In genomic region chr16:89700100-89700648, GRCh38 we compare ENCODE assay signal across 8 cellular contexts. TPM values are rescaled to one million over a fixed set of nuclear protein-coding genes. Genes with fewer than 3 reads are reported as not detected.
DNase-seq lines count a peak whose midpoint lies in the region; ATAC-seq lines count a peak whose summit lies in the region.

No MANE protein-coding gene starts in this region.

- peaks cover 34% of the 10 kb centered on the region for H3K4me1 ChIP-seq in CD4-positive, alpha-beta memory T cell (ENCODE audit: insufficient read depth, low read length)
- H3K4me1 ChIP-seq in HUES48 (ENCODE audit: control insufficient read depth, insufficient read depth, low read length) (peaks cover 8% of the 10 kb centered on the region), NT2/D1 (ENCODE audit: insufficient read depth, insufficient read length) (peaks cover 27% of the 10 kb centered on the region), endocrine pancreas (ENCODE audit: control insufficient read depth, insufficient read depth, low read length) (no peaks in the 10 kb centered on the region), mesenchymal stem cell (ENCODE audit: control insufficient read depth, insufficient read depth, low read depth, low read length) (peaks cover 36% of the 10 kb centered on the region)

- H4K8ac ChIP-seq in mesenchymal stem cell (ENCODE audit: low read length): no peak overlapping the region

- H3K9ac ChIP-seq in HUES48 (ENCODE audit: low read depth, low read length) (peak overlapping the region; percentile 39), NT2/D1 (ENCODE audit: insufficient read length, low read depth) (peak overlapping the region; percentile 90), endocrine pancreas (ENCODE audit: control insufficient read depth, insufficient read depth, low read length) (peak overlapping the region; percentile 78), mesenchymal stem cell (ENCODE audit: low read length) (peak overlapping the region; percentile 86)

- no peaks in the 10 kb centered on the region for H3K9me3 Mint-ChIP-seq in CD4-positive, alpha-beta memory T cell

- POLR2A ChIA-PET in CD4-positive, alpha-beta memory T cell (lab: Charles Lee; ENCODE audit: partially characterized antibody): interaction anchor here (0.5 to 6.0 kb wide), 27 partner anchors 9 to 376 kb away, joined by 3 to 59 read pairs (median 4); partner anchors contain the start of genes CDK10, CHMP1A, FANCA and SPATA33

- H2BK5ac ChIP-seq in mesenchymal stem cell (ENCODE audit: low read depth, low read length, poor library complexity, severe bottlenecking): no peak overlapping the region

- H3K18ac ChIP-seq in mesenchymal stem cell (ENCODE audit: low read depth in 1 of 2, low read length in 2 of 2): peak overlapping the region; percentile 19 to 76

- no peaks in the 10 kb centered on the region for H3K9me3 ChIP-seq in CD4-positive, alpha-beta memory T cell (ENCODE audit: control insufficient read depth in 1 of 2, low read length in 2 of 2)
- no peaks in the 10 kb centered on the region for H3K9me3 ChIP-seq in HUES48 (ENCODE audit: control insufficient read depth, insufficient read depth, low read length)
- H3K9me3 ChIP-seq in NT2/D1 (ENCODE audit: insufficient read depth, low read length): no peaks in the 10 kb centered on the region
- no peaks in the 10 kb centered on the region for H3K9me3 ChIP-seq in endocrine pancreas (ENCODE audit: control insufficient read depth, low read length)
- H3K9me3 ChIP-seq in mesenchymal stem cell (ENCODE audit: control insufficient read depth, low read length): no peaks in the 10 kb centered on the region

- H3K36me3 ChIP-seq in CD4-positive, alpha-beta memory T cell (ENCODE audit: insufficient read depth, low read length): no peaks in the 10 kb centered on the region
- H3K36me3 ChIP-seq in HUES48 (ENCODE audit: control insufficient read depth, insufficient read depth, low read length): peaks cover 19% of the 10 kb centered on the region
- H3K36me3 ChIP-seq in NT2/D1 (ENCODE audit: insufficient read depth, insufficient read length, low read length): peaks cover 37% of the 10 kb centered on the region
- H3K36me3 ChIP-seq in endocrine pancreas (ENCODE audit: control insufficient read depth, insufficient read depth, low read length): no peaks in the 10 kb centered on the region
- H3K36me3 ChIP-seq in mesenchymal stem cell (ENCODE audit: control insufficient read depth in 1 of 2, insufficient read depth in 2 of 2, low read depth in 1 of 2, low read length in 2 of 2): peaks cover 6 to 31% of the 10 kb centered on the region in 2 experiments

- peaks cover 18% of the 10 kb centered on the region for H3K79me1 ChIP-seq in mesenchymal stem cell (replicated peaks; ENCODE audit: low read length, poor library complexity, severe bottlenecking)

- H3K27ac ChIP-seq in CD4-positive, alpha-beta memory T cell (ENCODE audit: low read depth, low read length): peak overlapping the region; percentile 80
- H3K27ac ChIP-seq in HUES48 (ENCODE audit: low read depth, low read length) (peak overlapping the region; percentile 85), mesenchymal stem cell (ENCODE audit: low read length, poor library complexity, severe bottlenecking) (no peak overlapping the region)

- no peaks in the 10 kb centered on the region for H3K27me3 ChIP-seq in CD4-positive, alpha-beta memory T cell (ENCODE audit: insufficient read depth, low read length)
- H3K27me3 ChIP-seq in HUES48 (ENCODE audit: control insufficient read depth, insufficient read depth, low read length): peaks cover 15% of the 10 kb centered on the region
- H3K27me3 ChIP-seq in NT2/D1 (ENCODE audit: insufficient read depth, insufficient read length): peaks cover 14% of the 10 kb centered on the region
- no peaks in the 10 kb centered on the region for H3K27me3 ChIP-seq in endocrine pancreas (ENCODE audit: control insufficient read depth, insufficient read depth, low read length)
- H3K27me3 ChIP-seq in mesenchymal stem cell (ENCODE audit: control insufficient read depth in 1 of 2, insufficient read depth in 1 of 2, low read length in 2 of 2): peaks cover 0 to 13% of the 10 kb centered on the region in 2 experiments

- peak overlapping the region; percentile 66 for H2BK15ac ChIP-seq in mesenchymal stem cell (ENCODE audit: low read depth, poor library complexity, severe bottlenecking)

- intact Hi-C loops in CD4-positive, alpha-beta memory T cell (cut with micrococcal nuclease): loop anchor here (1.0 kb wide), 5 partner anchors 14 to 248 kb away; partner anchors contain the start of genes CDK10 and DEF8

- H3K14ac ChIP-seq in mesenchymal stem cell (ENCODE audit: low read length in 2 of 2): peak overlapping the region in 1 of 2 experiments; percentile 31

- H3K4ac ChIP-seq in mesenchymal stem cell (ENCODE audit: low read depth in 1 of 2, low read length in 2 of 2): peak overlapping the region in 1 of 2 experiments; percentile 78

- peak; percentile 39 for ATAC-seq in GM19463 (IDR thresholded peaks at IDR 0.05; ENCODE audit: unreplicated experiment)

- H2BK120ac ChIP-seq in mesenchymal stem cell (ENCODE audit: low read depth, low read length): no peak overlapping the region

- peaks cover 8 to 42% (median 16%) of the 10 kb centered on the region in 4 donors for H3K4me1 Mint-ChIP-seq in CD4-positive, alpha-beta memory T cell

- H3K27ac Mint-ChIP-seq in CD4-positive, alpha-beta memory T cell: peak overlapping the region; percentile 83 to 94 (median 92)

- peak; percentile 92 to 97 (median 93) for DNase-seq in CD4-positive, alpha-beta memory T cell
- DNase-seq in NT2/D1 (ENCODE audit: low read depth, low spot score): peak; percentile 99
- peak; percentile 92 for DNase-seq in activated CD8-positive, alpha-beta memory T cell treated with anti-CD3 and anti-CD28 coated beads, Interleukin-2, amount 50 U/mL, for 24 hours (ENCODE audit: extremely low read depth)
- peak; percentile 98 for DNase-seq in mesenchymal stem cell
- peak; percentile 92 for DNase-seq in stimulated activated CD8-positive, alpha-beta memory T cell treated with anti-CD3 and anti-CD28 coated beads, Interleukin-12 subunit alpha, Interleukin-12 subunit beta, amount 100 ng/mL, for 24 hours (ENCODE audit: extremely low read depth)

- H4K91ac ChIP-seq in mesenchymal stem cell (ENCODE audit: low read length): peak overlapping the region; percentile 14

- H2BK12ac ChIP-seq in mesenchymal stem cell (ENCODE audit: low read length in 2 of 2): peak overlapping the region in 1 of 2 experiments; percentile 7

- peak overlapping the region; percentile 32 for H2AFZ ChIP-seq in mesenchymal stem cell (ENCODE audit: low read depth, low read length)

- H3K36me3 Mint-ChIP-seq in CD4-positive, alpha-beta memory T cell: peaks cover 0 to 7% of the 10 kb centered on the region in 2 donors

- H3K4me2 ChIP-seq in mesenchymal stem cell (ENCODE audit: low read length, poor library complexity, severe bottlenecking): peak overlapping the region; percentile 92

- CTCF ChIA-PET in CD4-positive, alpha-beta memory T cell (lab: Charles Lee; ENCODE audit: partially characterized antibody): interaction anchor here (0.6 to 15.1 kb wide), 44 partner anchors 8 to 482 kb away, joined by 3 to 293 read pairs (median 4); partner anchors contain the start of genes CDK10, CHMP1A, MC1R and SPATA33

- under 1% methylated on average over 30 of the region's 30 CpGs for WGBS in mesenchymal stem cell

- H3K4me3 ChIP-seq in CD4-positive, alpha-beta memory T cell (ENCODE audit: low read length in 2 of 2): peak overlapping the region; percentile 34 to 64
- peak overlapping the region; percentile 95 for H3K4me3 ChIP-seq in HUES48 (ENCODE audit: low read depth, low read length)
- peak overlapping the region; percentile 81 for H3K4me3 ChIP-seq in NT2/D1 (ENCODE audit: insufficient read length, low read depth)
- H3K4me3 ChIP-seq in endocrine pancreas (ENCODE audit: control insufficient read depth, insufficient read depth, low read length): no peak overlapping the region
- H3K4me3 ChIP-seq in mesenchymal stem cell (ENCODE audit: insufficient read depth in 1 of 2, low read depth in 1 of 2, low read length in 2 of 2): peak overlapping the region; percentile 80 to 85

- peak overlapping the region in 1 of 2 experiments; percentile 56 for H3K23ac ChIP-seq in mesenchymal stem cell (ENCODE audit: low read length in 2 of 2)

- no peak overlapping the region for H2AK5ac ChIP-seq in mesenchymal stem cell (ENCODE audit: low read length, severe bottlenecking)

- peak overlapping the region; percentile 51 to 87 (median 70) for H3K4me3 Mint-ChIP-seq in CD4-positive, alpha-beta memory T cell

- H3K27me3 Mint-ChIP-seq in CD4-positive, alpha-beta memory T cell: no peaks in the 10 kb centered on the region

RNA-seq across cellular contexts. Expression of gene SPATA2L, which starts 1.3 kb away (rescaled TPM):
- total RNA-seq in CD4-positive, alpha-beta memory T cell: 10 to 100 TPM; 12.7 to 13.1 TPM
- 10 to 100 TPM in 1 of 2 donors, 1 to 10 TPM in 1; 5.4 to 13.0 TPM for polyA plus RNA-seq in CD4-positive, alpha-beta memory T cell
- polyA plus RNA-seq in mesenchymal stem cell (2013, experiment 1 of 2): 6.6 TPM
- 6.9 TPM for polyA plus RNA-seq in mesenchymal stem cell (2013, experiment 2 of 2)

RNA-seq across cellular contexts. Expression of gene CDK10, which starts 13.7 kb away (rescaled TPM):
- 100 to 1,000 TPM; 134 to 140 TPM for total RNA-seq in CD4-positive, alpha-beta memory T cell
- 10 to 100 TPM; 24.8 to 33.5 TPM for polyA plus RNA-seq in CD4-positive, alpha-beta memory T cell
- polyA plus RNA-seq in mesenchymal stem cell (2013, experiment 1 of 2): 21.1 TPM
- polyA plus RNA-seq in mesenchymal stem cell (2013, experiment 2 of 2): 23.0 TPM

RNA-seq across cellular contexts. Expression of gene VPS9D1, which starts 20.5 kb away (rescaled TPM):
- total RNA-seq in CD4-positive, alpha-beta memory T cell: 10 to 100 TPM; 13.0 to 13.6 TPM
- polyA plus RNA-seq in CD4-positive, alpha-beta memory T cell: 1 to 10 TPM in 1 of 2 donors, under 1 TPM in 1; 0.48 to 1.0 TPM
- polyA plus RNA-seq in mesenchymal stem cell (2013, experiment 1 of 2): 17.6 TPM
- 17.7 TPM for polyA plus RNA-seq in mesenchymal stem cell (2013, experiment 2 of 2)

RNA-seq across cellular contexts. Expression of gene ZNF276, which starts 21.2 kb away (rescaled TPM):
- total RNA-seq in CD4-positive, alpha-beta memory T cell: 100 to 1,000 TPM; 141 to 143 TPM
- 10 to 100 TPM in 1 of 2 donors, 1 to 10 TPM in 1; 9.5 to 53.7 TPM for polyA plus RNA-seq in CD4-positive, alpha-beta memory T cell
- polyA plus RNA-seq in mesenchymal stem cell (2013, experiment 1 of 2): 9.2 TPM
- polyA plus RNA-seq in mesenchymal stem cell (2013, experiment 2 of 2): 7.2 TPM

RNA-seq across cellular contexts. Expression of gene SPATA33, which starts 42.5 kb away (rescaled TPM):
- total RNA-seq in CD4-positive, alpha-beta memory T cell: 10 to 100 TPM in 1 of 2 experiments, 1 to 10 TPM in 1; 8.6 to 10.5 TPM
- 1 to 10 TPM; 2.5 to 5.7 TPM for polyA plus RNA-seq in CD4-positive, alpha-beta memory T cell
- polyA plus RNA-seq in mesenchymal stem cell (2013, experiment 1 of 2): 9.7 TPM
- polyA plus RNA-seq in mesenchymal stem cell (2013, experiment 2 of 2): 8.6 TPM

Comparison
In these comparisons a context has a peak if more than half of its experiments do, and no peak if none do; other contexts are left out.
1. H3K9ac ChIP-seq: peak in every context shown above with its lines; median percentile 90 in NT2/D1; 86 in mesenchymal stem cell; 78 in endocrine pancreas; 39 in HUES48.